ENCODE assay signal across 15 cellular contexts in the genomic region with DNA sequence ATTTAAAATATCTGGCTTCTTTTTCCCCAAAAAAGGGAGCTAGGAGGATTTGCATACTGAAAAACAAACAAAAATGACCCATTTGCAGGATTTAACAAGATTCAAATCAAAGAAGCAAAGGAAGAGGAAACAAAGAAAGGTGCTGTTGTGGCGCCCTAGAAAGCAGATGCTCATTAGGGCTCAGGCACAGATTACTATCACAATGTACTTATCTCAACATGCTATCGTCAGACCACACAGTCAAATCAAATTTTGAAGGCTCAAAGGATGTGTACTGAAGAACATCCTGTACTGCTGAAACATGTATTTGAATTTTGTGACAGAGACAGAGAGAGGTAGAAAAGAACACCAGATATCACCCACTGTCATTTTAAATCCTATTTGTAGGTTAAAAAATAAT. TPM values are rescaled to one million over a fixed set of nuclear protein-coding genes. Genes with fewer than 3 reads are reported as not detected.
A peak's percentile ranks its signal among the peaks of the same experiment; 100 is the strongest.
DNase-seq lines count a peak whose midpoint lies in the region; ATAC-seq and TF ChIP-seq lines count a peak whose summit lies in the region.
"Had no signal": no experiment of that assay in that cellular context is flagged by ENCODE, and none has a peak within 500 bp of the region (broad histone marks: within the 10 kb centered on the region; RNA-seq: fewer than 3 reads in every experiment).

No MANE protein-coding gene starts in this region.

- intact Hi-C loops in esophagus muscularis mucosa (cut with DNase I): no loop called here

- CTCF ChIA-PET in T-cell (lab: Charles Lee): no interaction called here

- H3K9me3 Mint-ChIP-seq in T-cell: no peaks in the 10 kb centered on the region
- no peaks in the 10 kb centered on the region for H3K9me3 Mint-ChIP-seq in stimulated activated naive CD8-positive, alpha-beta T cell treated with anti-CD3 and anti-CD28 coated beads, Interleukin-15, amount 100 ng/mL, for 72 hours
- H3K9me3 Mint-ChIP-seq: mesothelial cell of epicardium had no signal

- no peaks in the 10 kb centered on the region for H3K27me3 ChIP-seq in esophagus muscularis mucosa
- H3K27me3 ChIP-seq: thyroid gland had no signal

- peak; percentile 90 to 98 (median 96) for ATAC-seq in T-cell (replicated peaks in 1 of 4)
- ATAC-seq in stimulated activated naive CD8-positive, alpha-beta T cell treated with anti-CD3 and anti-CD28 coated beads, Interleukin-15, amount 100 ng/mL, for 72 hours: peak; percentile 91
- no peak for ATAC-seq in HG03442 (IDR thresholded peaks at IDR 0.05; ENCODE audit: unreplicated experiment)
- no peak for ATAC-seq in HG03354 (IDR thresholded peaks at IDR 0.05; ENCODE audit: poor library complexity, severe bottlenecking, unreplicated experiment)

- H3K27ac Mint-ChIP-seq in T-cell: peak overlapping the region; percentile 91 to 95
- H3K27ac Mint-ChIP-seq in stimulated activated naive CD8-positive, alpha-beta T cell treated with anti-CD3 and anti-CD28 coated beads, Interleukin-15, amount 100 ng/mL, for 72 hours: peak overlapping the region in 1 of 2 donors; percentile 83
- H3K27ac Mint-ChIP-seq: mesothelial cell of epicardium had no signal

- peaks cover 72 to 85% (median 83%) of the 10 kb centered on the region in 3 donors for H3K4me1 Mint-ChIP-seq in T-cell
- peaks cover 73% of the 10 kb centered on the region for H3K4me1 Mint-ChIP-seq in stimulated activated naive CD8-positive, alpha-beta T cell treated with anti-CD3 and anti-CD28 coated beads, Interleukin-15, amount 100 ng/mL, for 72 hours

- WGBS in esophagus muscularis mucosa: 52% methylated on average over 2 of the region's 2 CpGs

- TF ChIP-seq CTCF in esophagus muscularis mucosa (IDR thresholded peaks at IDR 0.05): no peak

- TF ChIP-seq POLR2A in esophagus muscularis mucosa (IDR thresholded peaks at IDR 0.05; ENCODE audit: low read depth): no peak

- H3K4me3 Mint-ChIP-seq in T-cell: peak overlapping the region; percentile 43 to 52 (median 51)
- H3K4me3 Mint-ChIP-seq in stimulated activated naive CD8-positive, alpha-beta T cell treated with anti-CD3 and anti-CD28 coated beads, Interleukin-15, amount 100 ng/mL, for 72 hours: peak overlapping the region; percentile 60 to 62
- H3K4me3 Mint-ChIP-seq: mesothelial cell of epicardium had no signal

- DNase-seq in activated gamma-delta T cell treated with Interleukin-2 at 50 U/mL for 16 hours: peak; percentile 17
- no peak for DNase-seq in activated gamma-delta T cell (lab: John Stamatoyannopoulos, UW)
- peak in 27 of 34 experiments; percentile 11 to 73 (median 38) for DNase-seq in T-cell
- no peak for DNase-seq in esophagus muscularis mucosa (ENCODE audit: extremely low spot score)
- no peak for DNase-seq in stimulated activated naive CD8-positive, alpha-beta T cell treated with anti-CD3 and anti-CD28 coated beads, Interleukin-15, amount 100 ng/mL, for 72 hours
- no peak for DNase-seq in HPDE6-E6E7 (ENCODE audit: extremely low spot score)
- DNase-seq: activated CD4-positive, alpha-beta T cell treated with anti-CD3 and anti-CD28 coated beads for 48 hours; GDM1; NCI-H2029; thyroid gland had no signal

- H3K4me3 ChIP-seq in esophagus muscularis mucosa: no peak overlapping the region
- H3K4me3 ChIP-seq: thyroid gland had no signal

- peaks cover 4% of the 10 kb centered on the region for H3K36me3 Mint-ChIP-seq in T-cell

- no peak for TF ChIP-seq EP300 in esophagus muscularis mucosa (IDR thresholded peaks at IDR 0.05)

- peak overlapping the region; percentile 0 to 75 (median 32) for H3K27ac ChIP-seq in esophagus muscularis mucosa (replicated peaks in 1 of 4)
- H3K27ac ChIP-seq: epithelial cell of prostate, RWPE1, thyroid gland had no signal

- POLR2A ChIA-PET in T-cell (lab: Charles Lee): interaction anchor here in 1 of 2 donors (1.1 kb wide), 1 partner anchor 9 kb away, joined by 3 read pairs; no protein-coding TSS in a partner anchor

- peaks cover 59 to 87% (median 83%) of the 10 kb centered on the region in 4 donors for H3K4me1 ChIP-seq in esophagus muscularis mucosa

- no peaks in the 10 kb centered on the region for H3K9me3 ChIP-seq in esophagus muscularis mucosa
- H3K9me3 ChIP-seq: thyroid gland had no signal

- H3K27me3 Mint-ChIP-seq in T-cell: no peaks in the 10 kb centered on the region
- no peaks in the 10 kb centered on the region for H3K27me3 Mint-ChIP-seq in stimulated activated naive CD8-positive, alpha-beta T cell treated with anti-CD3 and anti-CD28 coated beads, Interleukin-15, amount 100 ng/mL, for 72 hours

- no peaks in the 10 kb centered on the region for H3K36me3 ChIP-seq in esophagus muscularis mucosa
- H3K36me3 ChIP-seq: thyroid gland had no signal

RNA-seq across cellular contexts. Expression of a gene that starts 10.9 kb away (rescaled TPM):
- total RNA-seq in T-cell (100 to 1,000 TPM in 3 of 5 donors, 10 to 100 TPM in 2; 94.2 to 137 (median 105) TPM), esophagus muscularis mucosa (100 to 1,000 TPM in 1 of 4 donors, 10 to 100 TPM in 3; 86.8 to 116 (median 93.1) TPM)

Comparison
In these comparisons a context has a peak if more than half of its experiments do, and no peak if none do; other contexts are left out.
1. DNase-seq: peak in activated gamma-delta T cell treated with Interleukin-2 at 50 U/mL for 16 hours (single experiment) and T-cell (27 of 34); none in activated gamma-delta T cell (single experiment), esophagus muscularis mucosa (single experiment), stimulated activated naive CD8-positive, alpha-beta T cell treated with anti-CD3 and anti-CD28 coated beads, Interleukin-15, amount 100 ng/mL, for 72 hours (0 of 2) and HPDE6-E6E7 (single experiment).
2. ATAC-seq: peak in T-cell (4 of 4) and stimulated activated naive CD8-positive, alpha-beta T cell treated with anti-CD3 and anti-CD28 coated beads, Interleukin-15, amount 100 ng/mL, for 72 hours (single experiment); none in HG03442 (single experiment) and HG03354 (single experiment).